35 cellular contexts compared by ENCODE assay signal in the genomic region with DNA sequence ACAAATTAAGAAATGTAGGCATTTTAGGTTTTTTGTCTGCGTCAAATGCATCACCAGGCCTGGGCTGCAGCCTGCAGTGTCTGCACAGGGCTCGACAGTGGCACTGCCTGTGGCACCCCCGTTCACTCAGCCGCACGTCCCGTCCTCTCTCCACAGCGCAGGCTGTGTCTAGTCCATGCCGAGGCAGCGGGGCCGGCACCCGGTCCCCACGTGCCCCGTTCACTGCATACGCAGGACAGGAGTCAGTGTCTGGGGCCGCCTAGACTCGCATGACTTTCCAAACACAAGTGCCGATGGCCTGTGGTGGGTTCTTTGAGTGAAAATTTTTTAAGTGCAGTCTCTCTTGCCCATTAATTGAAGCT.
"Had no signal": no experiment of that assay in that cellular context is flagged by ENCODE, and none has a peak within 500 bp of the region (broad histone marks: within the 10 kb centered on the region; RNA-seq: fewer than 3 reads in every experiment).

No MANE protein-coding gene starts in this region.

- H3K27ac Mint-ChIP-seq: activated B cell treated with CpG ODN at 0.5 μM for 24 hours; activated CD4-positive, alpha-beta memory T cell treated with anti-CD3 and anti-CD28 coated beads for 36 hours; activated CD4-positive, alpha-beta T cell treated with anti-CD3 and anti-CD28 coated beads, Interleukin-2, amount 10 ng/mL, durations not matched to agents 24 days and 14 days; activated CD8-positive, alpha-beta T cell treated with anti-CD3 and anti-CD28 coated beads for 36 hours; activated naive CD4-positive, alpha-beta T cell treated with anti-CD3 and anti-CD28 coated beads, Interleukin-2, amount 10 ng/mL, durations not matched to agents 7 days and 5 days; activated naive CD4-positive, alpha-beta T cell treated with anti-CD3 and anti-CD28 coated beads, Interleukin-2, amount 50 U/mL, for 24 hours; activated naive CD8-positive, alpha-beta T cell; activated naive CD8-positive, alpha-beta T cell treated with anti-CD3 and anti-CD28 coated beads, Interleukin-2, amount 10 ng/mL, durations not matched to agents 7 days and 5 days; activated naive CD8-positive, alpha-beta T cell treated with anti-CD3 and anti-CD28 coated beads, Interleukin-2, amount 50 U/mL, for 24 hours; activated T-helper 2 cell treated with anti-CD3 and anti-CD28 coated beads, Interferon-gamma antibody, Interleukin-2, Interleukin-4, amounts not matched to agents 10 μg/mL and 5 μg/mL and 100 μg/mL, durations not matched to agents 14 hours and 24 hours and 36 hours; T-helper 1 cell treated with Interleukin-12 subunit alpha and Interleukin-12 subunit beta and Interleukin-4 antibody, amounts not matched to agents 30 μg/mL and 1 μg/mL, for 36 hours; T-helper 2 cell treated with Interferon-gamma antibody and Interleukin-4, amounts not matched to agents 5 μg/mL and 100 μg/mL, for 36 hours had no signal

- ATAC-seq: activated CD8-positive, alpha-beta T cell treated with anti-CD3 and anti-CD28 coated beads for 36 hours; activated naive CD8-positive, alpha-beta T cell treated with anti-CD3 and anti-CD28 coated beads, Interleukin-2, amount 50 U/mL, for 24 hours; activated T-cell treated with anti-CD3 and anti-CD28 coated beads, Interleukin-2, amount 50 U/mL, for 4 hours had no signal

- H3K27me3 Mint-ChIP-seq: activated B cell treated with CpG ODN at 0.5 μM for 24 hours; activated CD4-positive, alpha-beta memory T cell treated with anti-CD3 and anti-CD28 coated beads for 36 hours; activated CD4-positive, alpha-beta T cell treated with anti-CD3 and anti-CD28 coated beads, Interleukin-2, amount 10 ng/mL, durations not matched to agents 24 days and 14 days; activated CD8-positive, alpha-beta T cell treated with anti-CD3 and anti-CD28 coated beads for 36 hours; activated naive CD4-positive, alpha-beta T cell treated with anti-CD3 and anti-CD28 coated beads, Interleukin-2, amount 10 ng/mL, durations not matched to agents 7 days and 5 days; activated naive CD4-positive, alpha-beta T cell treated with anti-CD3 and anti-CD28 coated beads, Interleukin-2, amount 50 U/mL, for 24 hours; activated naive CD8-positive, alpha-beta T cell; activated naive CD8-positive, alpha-beta T cell treated with anti-CD3 and anti-CD28 coated beads, Interleukin-2, amount 10 ng/mL, durations not matched to agents 7 days and 5 days; activated naive CD8-positive, alpha-beta T cell treated with anti-CD3 and anti-CD28 coated beads, Interleukin-2, amount 50 U/mL, for 24 hours; central memory CD8-positive, alpha-beta T cell had no signal

- H3K4me1 ChIP-seq: ascending aorta had no signal

- H3K4me3 ChIP-seq: ascending aorta, cardiac muscle cell had no signal

- H3K36me3 ChIP-seq: ascending aorta, cardiac muscle cell had no signal

- H3K4me1 Mint-ChIP-seq: activated B cell treated with CpG ODN at 0.5 μM for 24 hours; activated CD4-positive, alpha-beta T cell treated with anti-CD3 and anti-CD28 coated beads, Interleukin-2, amount 10 ng/mL, durations not matched to agents 24 days and 14 days; activated naive CD4-positive, alpha-beta T cell treated with anti-CD3 and anti-CD28 coated beads, Interleukin-2, amount 10 ng/mL, durations not matched to agents 7 days and 5 days; activated naive CD4-positive, alpha-beta T cell treated with anti-CD3 and anti-CD28 coated beads, Interleukin-2, amount 50 U/mL, for 24 hours; activated naive CD8-positive, alpha-beta T cell treated with anti-CD3 and anti-CD28 coated beads, Interleukin-2, amount 10 ng/mL, durations not matched to agents 7 days and 5 days; activated naive CD8-positive, alpha-beta T cell treated with anti-CD3 and anti-CD28 coated beads, Interleukin-2, amount 50 U/mL, for 24 hours; central memory CD8-positive, alpha-beta T cell had no signal

- H3K9me3 Mint-ChIP-seq: activated naive CD4-positive, alpha-beta T cell treated with anti-CD3 and anti-CD28 coated beads, Interleukin-2, amount 50 U/mL, for 24 hours; activated naive CD8-positive, alpha-beta T cell treated with anti-CD3 and anti-CD28 coated beads, Interleukin-2, amount 10 ng/mL, durations not matched to agents 7 days and 5 days; activated naive CD8-positive, alpha-beta T cell treated with anti-CD3 and anti-CD28 coated beads, Interleukin-2, amount 50 U/mL, for 24 hours; activated T-cell treated with anti-CD3 and anti-CD28 coated beads, Interleukin-2, amount 50 U/mL, for 4 hours; central memory CD8-positive, alpha-beta T cell had no signal

- DNase-seq: activated B cell treated with CpG ODN at 0.5 μM for 24 hours; activated CD4-positive, alpha-beta memory T cell treated with anti-CD3 and anti-CD28 coated beads for 36 hours; activated CD4-positive, alpha-beta T cell treated with anti-CD3 and anti-CD28 coated beads for 4 hours; activated CD4-positive, alpha-beta T cell treated with anti-CD3 and anti-CD28 coated beads, Interleukin-2, amount 10 ng/mL, durations not matched to agents 24 days and 14 days; activated CD4-positive, alpha-beta T cell treated with anti-CD3 and anti-CD28 coated beads, Interleukin-2, amount 50 U/mL, for 1 hour; activated CD4-positive, alpha-beta T cell treated with anti-CD3 and anti-CD28 coated beads, Interleukin-2, amount 50 U/mL, for 4 hours; activated CD4-positive, CD25-positive, alpha-beta regulatory T cell treated with anti-CD3 and anti-CD28 coated beads, Interleukin-2, amount 50 U/mL, for 72 hours; activated CD8-positive, alpha-beta memory T cell treated with anti-CD3 and anti-CD28 coated beads, Interleukin-2, amount 50 U/mL, for 4 hours; activated CD8-positive, alpha-beta T cell treated with anti-CD3 and anti-CD28 coated beads for 36 hours; activated effector memory CD4-positive, alpha-beta T cell treated with Interleukin-2 at 50 U/mL for 16 hours; activated gamma-delta T cell; activated naive CD4-positive, alpha-beta T cell treated with anti-CD3 and anti-CD28 coated beads, Interleukin-2, amount 10 ng/mL, durations not matched to agents 7 days and 5 days; activated naive CD4-positive, alpha-beta T cell treated with Interleukin-2 at 50 U/mL for 16 hours; activated naive CD8-positive, alpha-beta T cell treated with anti-CD3 and anti-CD28 coated beads, Interleukin-2, amount 10 ng/mL, durations not matched to agents 7 days and 5 days; activated naive CD8-positive, alpha-beta T cell treated with anti-CD3 and anti-CD28 coated beads, Interleukin-2, amount 50 U/mL, for 24 hours; activated T-cell treated with anti-CD3 and anti-CD28 coated beads for 4 hours; activated T-cell treated with anti-CD3 and anti-CD28 coated beads, Interleukin-2, amount 50 U/mL, for 1 hour; activated T-cell treated with anti-CD3 and anti-CD28 coated beads, Interleukin-2, amount 50 U/mL, for 4 hours; amygdala; anterior cingulate cortex; caudate nucleus; cerebellar nuclear complex; T-helper 1 cell; T-helper 2 cell; T-helper 9 cell had no signal

- H3K27me3 ChIP-seq: ascending aorta, cardiac muscle cell had no signal

- H3K4me3 Mint-ChIP-seq: activated B cell treated with CpG ODN at 0.5 μM for 24 hours; activated CD4-positive, alpha-beta memory T cell treated with anti-CD3 and anti-CD28 coated beads for 36 hours; activated CD4-positive, alpha-beta T cell treated with anti-CD3 and anti-CD28 coated beads, Interleukin-2, amount 10 ng/mL, durations not matched to agents 24 days and 14 days; activated CD8-positive, alpha-beta T cell treated with anti-CD3 and anti-CD28 coated beads for 36 hours; activated naive CD4-positive, alpha-beta T cell treated with anti-CD3 and anti-CD28 coated beads, Interleukin-2, amount 10 ng/mL, durations not matched to agents 7 days and 5 days; activated naive CD4-positive, alpha-beta T cell treated with anti-CD3 and anti-CD28 coated beads, Interleukin-2, amount 50 U/mL, for 24 hours; activated naive CD8-positive, alpha-beta T cell; activated naive CD8-positive, alpha-beta T cell treated with anti-CD3 and anti-CD28 coated beads, Interleukin-2, amount 10 ng/mL, durations not matched to agents 7 days and 5 days; activated naive CD8-positive, alpha-beta T cell treated with anti-CD3 and anti-CD28 coated beads, Interleukin-2, amount 50 U/mL, for 24 hours; activated T-cell treated with anti-CD3 and anti-CD28 coated beads, Interleukin-2, amount 50 U/mL, for 4 hours; brain; central memory CD8-positive, alpha-beta T cell; T-helper 1 cell treated with Interleukin-12 subunit alpha and Interleukin-12 subunit beta and Interleukin-4 antibody, amounts not matched to agents 30 μg/mL and 1 μg/mL, for 36 hours; T-helper 2 cell treated with Interferon-gamma antibody and Interleukin-4, amounts not matched to agents 5 μg/mL and 100 μg/mL, for 36 hours had no signal

- H3K27ac ChIP-seq: ascending aorta, cardiac muscle cell, VCaP had no signal

- H3K36me3 Mint-ChIP-seq: activated CD4-positive, alpha-beta memory T cell treated with anti-CD3 and anti-CD28 coated beads for 36 hours; activated naive CD4-positive, alpha-beta T cell treated with anti-CD3 and anti-CD28 coated beads, Interleukin-2, amount 10 ng/mL, durations not matched to agents 7 days and 5 days; activated naive CD4-positive, alpha-beta T cell treated with anti-CD3 and anti-CD28 coated beads, Interleukin-2, amount 50 U/mL, for 24 hours; activated naive CD8-positive, alpha-beta T cell; activated naive CD8-positive, alpha-beta T cell treated with anti-CD3 and anti-CD28 coated beads, Interleukin-2, amount 10 ng/mL, durations not matched to agents 7 days and 5 days had no signal
